6 cellular contexts compared by ENCODE assay signal in the genomic region with DNA sequence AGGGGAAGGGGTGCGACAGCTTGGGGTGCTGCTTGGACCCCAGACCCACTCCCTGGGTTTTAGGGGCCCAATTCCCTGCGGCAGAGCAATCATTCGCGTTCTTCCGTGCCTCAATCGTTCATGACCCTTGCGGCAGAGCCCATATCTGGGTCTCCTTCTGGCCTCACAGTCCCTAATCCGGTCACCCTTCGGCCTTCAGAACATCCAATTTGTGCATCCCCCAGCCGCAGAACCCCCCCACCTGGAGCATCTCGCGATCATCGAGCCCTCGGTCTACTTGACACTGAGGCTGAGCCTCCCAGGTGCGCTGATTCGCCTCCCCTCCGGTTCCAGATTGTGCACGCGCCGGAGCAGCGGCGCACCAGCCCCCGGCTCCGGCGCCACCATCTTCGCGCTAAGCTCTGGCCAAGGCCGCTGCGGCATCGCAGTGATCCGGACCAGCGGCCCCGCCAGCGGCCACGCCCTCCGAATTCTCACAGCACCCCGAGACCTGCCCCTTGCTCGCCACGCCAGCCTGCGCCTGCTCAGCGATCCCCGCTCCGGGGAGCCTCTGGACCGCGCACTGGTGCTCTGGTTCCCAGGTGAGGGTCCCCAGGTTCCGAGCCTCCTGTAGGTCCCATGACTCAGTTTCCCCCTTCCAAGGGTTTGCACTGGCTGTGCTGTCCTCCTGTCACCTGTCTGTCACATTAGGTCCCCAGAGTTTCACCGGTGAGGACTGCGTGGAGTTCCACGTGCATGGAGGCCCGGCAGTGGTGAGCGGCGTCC. TPM values are rescaled to one million over a fixed set of nuclear protein-coding genes. Genes with fewer than 3 reads are reported as not detected.
DNase-seq lines count a peak whose midpoint lies in the region; ATAC-seq, FAIRE-seq and TF ChIP-seq lines count a peak whose summit lies in the region.

No MANE protein-coding gene starts in this region.

- H3K4me3 ChIP-seq in RWPE2 (ENCODE audit: severe bottlenecking): peak overlapping the region; percentile 89
- peak overlapping the region; percentile 91 for H3K4me3 ChIP-seq in fibroblast of the aortic adventitia (ENCODE audit: low read depth, low read length)

- H3K27ac Mint-ChIP-seq in stimulated activated memory B cell treated with anti-CD40 and anti-IgM and Interleukin-4, amounts not matched to agents 10 μg/mL and 1 μg/mL and 100 μg/mL, for 72 hours: peak overlapping the region; percentile 96

- ATAC-seq in RWPE2 (ENCODE audit: low read depth) (no peak), left lobe of liver (no peak)
- ATAC-seq in stimulated activated memory B cell treated with anti-CD40 and anti-IgM and Interleukin-4, amounts not matched to agents 10 μg/mL and 1 μg/mL and 100 μg/mL, for 72 hours: no peak

- peaks cover 13% of the 10 kb centered on the region for H3K27me3 Mint-ChIP-seq in stimulated activated memory B cell treated with anti-CD40 and anti-IgM and Interleukin-4, amounts not matched to agents 10 μg/mL and 1 μg/mL and 100 μg/mL, for 72 hours

- FAIRE-seq in GM19239 (lab: Jason Lieb, UNC): peak; percentile 35
- no peak for FAIRE-seq in RCC 7860 (lab: Jason Lieb, UNC)

- peak overlapping the region; percentile 97 for H3K4me3 Mint-ChIP-seq in stimulated activated memory B cell treated with anti-CD40 and anti-IgM and Interleukin-4, amounts not matched to agents 10 μg/mL and 1 μg/mL and 100 μg/mL, for 72 hours

- peaks cover 50% of the 10 kb centered on the region for H3K4me1 Mint-ChIP-seq in stimulated activated memory B cell treated with anti-CD40 and anti-IgM and Interleukin-4, amounts not matched to agents 10 μg/mL and 1 μg/mL and 100 μg/mL, for 72 hours

- DNase-seq in GM19239 (ENCODE audit: insufficient read length, low spot score): no peak
- DNase-seq in RWPE2 (ENCODE audit: low spot score): peak; percentile 63
- DNase-seq in fibroblast of the aortic adventitia (ENCODE audit: low read depth): no peak
- DNase-seq in RCC 7860 (ENCODE audit: low spot score): no peak
- DNase-seq in left lobe of liver (ENCODE audit: low spot score): no peak

- peaks cover under 1% of the 10 kb centered on the region for H3K9me3 Mint-ChIP-seq in stimulated activated memory B cell treated with anti-CD40 and anti-IgM and Interleukin-4, amounts not matched to agents 10 μg/mL and 1 μg/mL and 100 μg/mL, for 72 hours

- peaks cover 15% of the 10 kb centered on the region for H3K36me3 Mint-ChIP-seq in stimulated activated memory B cell treated with anti-CD40 and anti-IgM and Interleukin-4, amounts not matched to agents 10 μg/mL and 1 μg/mL and 100 μg/mL, for 72 hours

- no peak for TF ChIP-seq CTCF in RWPE2 (IDR thresholded peaks at IDR 0.05; ENCODE audit: poor library complexity, severe bottlenecking)
- no peak for TF ChIP-seq CTCF in fibroblast of the aortic adventitia (IDR thresholded peaks at IDR 0.05; ENCODE audit: insufficient read depth, low read length)

- H3K4me1 ChIP-seq in RWPE2 (ENCODE audit: insufficient read depth, poor library complexity, severe bottlenecking): no peaks in the 10 kb centered on the region

- H3K27me3 ChIP-seq in RWPE2 (ENCODE audit: insufficient read depth, poor library complexity, severe bottlenecking): no peaks in the 10 kb centered on the region

- peaks cover 20% of the 10 kb centered on the region for H3K36me3 ChIP-seq in RWPE2 (ENCODE audit: low read depth)

- H3K9me3 ChIP-seq in RWPE2 (ENCODE audit: severe bottlenecking): no peaks in the 10 kb centered on the region

- H3K27ac ChIP-seq in RWPE2 (ENCODE audit: poor library complexity, severe bottlenecking): peak overlapping the region; percentile 85

RNA-seq across cellular contexts. Expression of a gene that starts 0.5 kb away (rescaled TPM):
- total RNA-seq in fibroblast of the aortic adventitia (ENCODE audit: low replicate concordance) (12.1 and 21.1 TPM in 2 replicates), left lobe of liver (14.3 TPM)

RNA-seq across cellular contexts. Expression of a gene that starts 3.2 kb away (rescaled TPM):
- 3.1 and 6.1 TPM in 2 replicates for total RNA-seq in fibroblast of the aortic adventitia (ENCODE audit: low replicate concordance)
- total RNA-seq in left lobe of liver: 9.6 TPM

RNA-seq across cellular contexts. Expression of a gene that starts 28.5 kb away (rescaled TPM):
- 2.9 and 20.2 TPM in 2 replicates for total RNA-seq in fibroblast of the aortic adventitia (ENCODE audit: low replicate concordance)
- total RNA-seq in left lobe of liver: 10.9 TPM

RNA-seq across cellular contexts. Expression of a gene that starts 32.2 kb away (rescaled TPM):
- total RNA-seq in fibroblast of the aortic adventitia (ENCODE audit: low replicate concordance): 22.7 and 34.3 TPM in 2 replicates
- 148 TPM for total RNA-seq in left lobe of liver

RNA-seq across cellular contexts. Expression of a gene that starts 34.6 kb away (rescaled TPM):
- 12.5 and 13.3 TPM in 2 replicates for total RNA-seq in fibroblast of the aortic adventitia (ENCODE audit: low replicate concordance)
- total RNA-seq in left lobe of liver: 18.4 TPM
